Comparison of ENCODE assay signal across 8 cellular contexts in genomic region chr7:27193335-27194001, GRCh38. TPM values are rescaled to one million over a fixed set of nuclear protein-coding genes. Genes with fewer than 3 reads are reported as not detected.
A peak's percentile ranks its signal among the peaks of the same experiment; 100 is the strongest.
DNase-seq lines count a peak whose midpoint lies in the region; ATAC-seq and TF ChIP-seq lines count a peak whose summit lies in the region.
"Had no signal": no experiment of that assay in that cellular context is flagged by ENCODE, and none has a peak within 500 bp of the region (broad histone marks: within the 10 kb centered on the region; RNA-seq: fewer than 3 reads in every experiment).

No MANE protein-coding gene starts in this region.

- intact Hi-C loops in mucosa of descending colon (cut with DNase I, micrococcal nuclease): loop anchor here in 1 of 2 donors (10.0 kb wide), 2 partner anchors 731 to 831 kb away; no protein-coding TSS in a partner anchor
- intact Hi-C loops in stomach (cut with DNase I; ENCODE audit: low total_unique reads): no loop called here

- peaks cover 34% of the 10 kb centered on the region for H3K4me1 Mint-ChIP-seq in activated T-cell treated with anti-CD3 and anti-CD28 coated beads, Interleukin-2, amount 50 U/mL, for 72 hours (ENCODE audit: low read depth)

- no peak for TF ChIP-seq EP300 in stomach (IDR thresholded peaks at IDR 0.05)

- peak overlapping the region; percentile 42 to 51 for H3K4me3 Mint-ChIP-seq in activated T-cell treated with anti-CD3 and anti-CD28 coated beads, Interleukin-2, amount 50 U/mL, for 72 hours
- H3K4me3 Mint-ChIP-seq: T-helper 1 cell treated with Interleukin-12 subunit alpha and Interleukin-12 subunit beta and Interleukin-4 antibody, amounts not matched to agents 30 μg/mL and 1 μg/mL, for 36 hours had no signal

- H3K9me3 Mint-ChIP-seq in activated T-cell treated with anti-CD3 and anti-CD28 coated beads, Interleukin-2, amount 50 U/mL, for 72 hours: no peaks in the 10 kb centered on the region
- H3K9me3 Mint-ChIP-seq: T-helper 1 cell treated with Interleukin-12 subunit alpha and Interleukin-12 subunit beta and Interleukin-4 antibody, amounts not matched to agents 30 μg/mL and 1 μg/mL, for 36 hours had no signal

- DNase-seq in HFF-Myc (ENCODE audit: extremely low read depth, low read depth) (no peak), mucosa of descending colon (peak in 2 of 3 donors; percentile 38 to 49), stomach (no peak), glomerular visceral epithelial cell (ENCODE audit: extremely low spot score) (no peak), epidermal melanocyte (ENCODE audit: insufficient read length, low spot score) (no peak)
- DNase-seq in activated T-cell treated with anti-CD3 and anti-CD28 coated beads, Interleukin-2, amount 50 U/mL, for 72 hours: no peak

- ATAC-seq in activated T-cell treated with anti-CD3 and anti-CD28 coated beads, Interleukin-2, amount 50 U/mL, for 72 hours (replicated peaks in 1 of 2): no peak
- ATAC-seq in mucosa of descending colon (no peak), GM21786 (IDR thresholded peaks at IDR 0.05; ENCODE audit: unreplicated experiment) (no peak)

- H3K4me1 ChIP-seq in mucosa of descending colon (ENCODE audit: low read depth): peaks cover 40% of the 10 kb centered on the region
- H3K4me1 ChIP-seq in stomach: peaks cover 23 to 43% (median 37%) of the 10 kb centered on the region in 4 donors

- TF ChIP-seq CTCF in HFF-Myc (IDR thresholded peaks at IDR 0.05; ENCODE audit: low read depth, low read length, missing control alignments) (no peak), mucosa of descending colon (IDR thresholded peaks at IDR 0.05) (no peak), stomach (IDR thresholded peaks at IDR 0.05) (no peak)

- H3K9me3 ChIP-seq in mucosa of descending colon (no peaks in the 10 kb centered on the region), stomach (peaks cover 0 to 3% (median 0%) of the 10 kb centered on the region in 4 donors)

- H3K36me3 ChIP-seq in mucosa of descending colon (ENCODE audit: low read depth): no peaks in the 10 kb centered on the region
- no peaks in the 10 kb centered on the region for H3K36me3 ChIP-seq in stomach

- 13 to 22% (median 18%) methylated on average over 29 of the region's 29 CpGs for WGBS in stomach, 5 donors

- peaks cover 59 to 100% (median 97%) of the 10 kb centered on the region in 3 donors for H3K27me3 ChIP-seq in stomach

- no peaks in the 10 kb centered on the region for H3K36me3 Mint-ChIP-seq in activated T-cell treated with anti-CD3 and anti-CD28 coated beads, Interleukin-2, amount 50 U/mL, for 72 hours (ENCODE audit: insufficient read depth in 2 of 2)

- H3K4me3 ChIP-seq in HFF-Myc (replicated peaks; ENCODE audit: low read depth, low read length) (peak overlapping the region; percentile 83), mucosa of descending colon (peak overlapping the region; percentile 2), stomach (peak overlapping the region in 3 of 4 donors; percentile 18 to 53 (median 41))

- H3K27ac Mint-ChIP-seq in activated T-cell treated with anti-CD3 and anti-CD28 coated beads, Interleukin-2, amount 50 U/mL, for 72 hours: no peak overlapping the region
- H3K27ac Mint-ChIP-seq: T-helper 1 cell treated with Interleukin-12 subunit alpha and Interleukin-12 subunit beta and Interleukin-4 antibody, amounts not matched to agents 30 μg/mL and 1 μg/mL, for 36 hours had no signal

- H3K27ac ChIP-seq in stomach: no peak overlapping the region

- no peak for TF ChIP-seq POLR2A in stomach (IDR thresholded peaks at IDR 0.05)

- H3K27me3 Mint-ChIP-seq in activated T-cell treated with anti-CD3 and anti-CD28 coated beads, Interleukin-2, amount 50 U/mL, for 72 hours (ENCODE audit: low read depth): peaks cover 92% of the 10 kb centered on the region

RNA-seq across cellular contexts. Expression of gene HOXA13, which starts 6.4 kb away (rescaled TPM):
- total RNA-seq in activated T-cell treated with anti-CD3 and anti-CD28 coated beads, Interleukin-2, amount 50 U/mL, for 72 hours: not detected
- total RNA-seq in mucosa of descending colon: 10 to 100 TPM; 28.0 to 54.3 (median 42.2) TPM
- 10 to 100 TPM in 1 of 5 donors, not detected in 4; 29.0 TPM for total RNA-seq in stomach
- polyA plus RNA-seq in stomach: not detected

RNA-seq across cellular contexts. Expression of gene HOXA11, which starts 8.4 kb away (rescaled TPM):
- under 1 TPM; 0.09 to 0.14 TPM for total RNA-seq in activated T-cell treated with anti-CD3 and anti-CD28 coated beads, Interleukin-2, amount 50 U/mL, for 72 hours
- total RNA-seq in mucosa of descending colon (10 to 100 TPM in 1 of 3 donors, 1 to 10 TPM in 2; 3.2 to 27.2 (median 5.4) TPM), stomach (1 to 10 TPM in 1 of 5 donors, not detected in 4; 5.2 TPM)
- polyA plus RNA-seq in stomach: not detected

RNA-seq across cellular contexts. Expression of gene HOXA10, which starts 19.3 kb away (rescaled TPM):
- total RNA-seq in activated T-cell treated with anti-CD3 and anti-CD28 coated beads, Interleukin-2, amount 50 U/mL, for 72 hours: under 1 TPM; 0.19 to 0.26 TPM
- total RNA-seq in mucosa of descending colon: 10 to 100 TPM; 25.0 to 56.9 (median 25.8) TPM
- 100 to 1,000 TPM in 1 of 5 donors, under 1 TPM in 1, not detected in 3; 0.92 to 337 TPM for total RNA-seq in stomach
- polyA plus RNA-seq in stomach: under 1 TPM in 1 of 3 donors, not detected in 2; 0.18 TPM

RNA-seq across cellular contexts. Expression of gene HOXA9, which starts 28.1 kb away (rescaled TPM):
- total RNA-seq in activated T-cell treated with anti-CD3 and anti-CD28 coated beads, Interleukin-2, amount 50 U/mL, for 72 hours: not detected
- total RNA-seq in mucosa of descending colon: 10 to 100 TPM; 22.0 to 27.9 (median 25.0) TPM
- 10 to 100 TPM in 1 of 5 donors, not detected in 4; 68.1 TPM for total RNA-seq in stomach
- under 1 TPM in 1 of 3 donors, not detected in 2; 0.25 TPM for polyA plus RNA-seq in stomach

RNA-seq across cellular contexts. Expression of gene HOXA7, which starts 37.0 kb away (rescaled TPM):
- total RNA-seq in activated T-cell treated with anti-CD3 and anti-CD28 coated beads, Interleukin-2, amount 50 U/mL, for 72 hours: not detected
- total RNA-seq in mucosa of descending colon: 10 to 100 TPM; 17.1 to 29.8 (median 27.9) TPM
- 10 to 100 TPM in 1 of 5 donors, 1 to 10 TPM in 3, not detected in 1; 1.1 to 34.8 (median 3.3) TPM for total RNA-seq in stomach
- 1 to 10 TPM in 1 of 3 donors, under 1 TPM in 2; 0.98 to 7.9 (median 1.00) TPM for polyA plus RNA-seq in stomach

Comparison
In these comparisons a context has a peak if more than half of its experiments do, and no peak if none do; other contexts are left out.
1. DNase-seq: peak in mucosa of descending colon (2 of 3); none in HFF-Myc (single experiment), activated T-cell treated with anti-CD3 and anti-CD28 coated beads, Interleukin-2, amount 50 U/mL, for 72 hours (0 of 2), stomach (single experiment), glomerular visceral epithelial cell (single experiment) and epidermal melanocyte (single experiment).
2. H3K4me3 ChIP-seq: peak in every context shown above with its lines; median percentile 83 in HFF-Myc; 41 in stomach; 2 in mucosa of descending colon.